ENCODE assay signal across 10 cellular contexts in genomic region chr15:85625431-85625830, GRCh38.
DNase-seq lines count a peak whose midpoint lies in the region; ATAC-seq, FAIRE-seq and TF ChIP-seq lines count a peak whose summit lies in the region.
"Had no signal": no experiment of that assay in that cellular context is flagged by ENCODE, and none has a peak within 500 bp of the region (broad histone marks: within the 10 kb centered on the region; RNA-seq: fewer than 3 reads in every experiment).

No MANE protein-coding gene starts in this region.

- peaks cover 13% of the 10 kb centered on the region for H3K36me3 Mint-ChIP-seq in activated naive CD8-positive, alpha-beta T cell
- H3K36me3 Mint-ChIP-seq in osteocyte (ENCODE audit: unreplicated experiment) = peaks cover 7% of the 10 kb centered on the region
- H3K36me3 Mint-ChIP-seq: WTC11 had no signal

- no peak for TF ChIP-seq POLR2A in H54 (IDR thresholded peaks at IDR 0.05; ENCODE audit: low read depth, low read length)

- H3K9me3 Mint-ChIP-seq in activated naive CD8-positive, alpha-beta T cell (ENCODE audit: low read depth) = no peaks in the 10 kb centered on the region
- no peaks in the 10 kb centered on the region for H3K9me3 Mint-ChIP-seq in osteocyte (ENCODE audit: unreplicated experiment)
- H3K9me3 Mint-ChIP-seq: WTC11 had no signal

- H3K27me3 Mint-ChIP-seq in activated naive CD8-positive, alpha-beta T cell = no peaks in the 10 kb centered on the region
- H3K27me3 Mint-ChIP-seq in osteocyte (ENCODE audit: unreplicated experiment) = no peaks in the 10 kb centered on the region

- ATAC-seq in GM18511 (IDR thresholded peaks at IDR 0.05; ENCODE audit: unreplicated experiment) (peak; percentile 23), HG02885 (IDR thresholded peaks at IDR 0.05; ENCODE audit: poor library complexity, unreplicated experiment) (peak; percentile 15), HG03521 (IDR thresholded peaks at IDR 0.05; ENCODE audit: unreplicated experiment) (no peak)
- ATAC-seq: WTC11 had no signal

- DNase-seq in osteocyte (ENCODE audit: extremely low spot score, unreplicated experiment) = no peak
- DNase-seq in H54 (ENCODE audit: insufficient read length, low spot score) = no peak
- DNase-seq in NCI-H2196 treated with DMSO at 0.1 percent for 48 hours (lab: John Stamatoyannopoulos, UW; ENCODE audit: unreplicated experiment) = no peak
- DNase-seq in NCI-H446 treated with DMSO at 0.1 percent for 48 hours (lab: John Stamatoyannopoulos, UW) = no peak
- DNase-seq: effector CD8-positive, alpha-beta T cell had no signal

- H3K27ac Mint-ChIP-seq in activated naive CD8-positive, alpha-beta T cell = peak overlapping the region; percentile 80
- H3K27ac Mint-ChIP-seq in osteocyte (ENCODE audit: unreplicated experiment) = peak overlapping the region; percentile 73
- H3K27ac Mint-ChIP-seq: WTC11 had no signal

- peaks cover 60% of the 10 kb centered on the region for H3K4me1 Mint-ChIP-seq in activated naive CD8-positive, alpha-beta T cell (ENCODE audit: low read depth)
- peaks cover 50% of the 10 kb centered on the region for H3K4me1 Mint-ChIP-seq in osteocyte (ENCODE audit: unreplicated experiment)

- no peak for FAIRE-seq in H54 (lab: Jason Lieb, UNC)

- TF ChIP-seq CTCF in osteocyte (IDR thresholded peaks at IDR 0.05) = no peak

- H3K4me3 Mint-ChIP-seq in activated naive CD8-positive, alpha-beta T cell = peak overlapping the region; percentile 46
- H3K4me3 Mint-ChIP-seq in osteocyte (ENCODE audit: unreplicated experiment) = no peak overlapping the region
- H3K4me3 Mint-ChIP-seq: WTC11 had no signal
